Comparison of ENCODE assay signal across 1 cellular context in the genomic region with DNA sequence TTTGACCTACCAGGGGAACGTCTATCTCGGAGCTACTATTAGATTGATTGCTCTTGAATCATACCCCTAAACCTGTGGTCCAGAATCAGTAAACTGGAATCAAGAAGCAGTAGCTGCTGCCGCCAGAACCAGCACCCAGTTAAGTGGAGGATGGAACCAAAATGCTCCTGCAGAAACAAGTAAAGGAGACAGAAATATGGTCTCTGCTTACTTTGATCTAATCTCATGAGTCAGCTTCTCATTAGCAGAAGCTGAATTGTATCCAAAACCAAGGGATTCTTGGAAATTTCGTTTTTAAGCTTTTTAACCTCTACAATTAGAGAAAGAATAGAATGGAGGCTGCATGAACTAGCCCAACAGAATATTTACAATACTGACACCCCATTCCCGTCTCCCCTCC.
TF ChIP-seq lines count a peak whose summit lies in the region.

No MANE protein-coding gene starts in this region.

TF ChIP-seq in GM12878, 131 proteins besides CTCF, POLR2A, EP300 and RAD21:
- no peak for TF ChIP-seq CHD2 (IDR thresholded peaks at IDR 0.05; ENCODE audit: borderline replicate concordance, low read depth, low read length)
- TF ChIP-seq, protein P1, sequence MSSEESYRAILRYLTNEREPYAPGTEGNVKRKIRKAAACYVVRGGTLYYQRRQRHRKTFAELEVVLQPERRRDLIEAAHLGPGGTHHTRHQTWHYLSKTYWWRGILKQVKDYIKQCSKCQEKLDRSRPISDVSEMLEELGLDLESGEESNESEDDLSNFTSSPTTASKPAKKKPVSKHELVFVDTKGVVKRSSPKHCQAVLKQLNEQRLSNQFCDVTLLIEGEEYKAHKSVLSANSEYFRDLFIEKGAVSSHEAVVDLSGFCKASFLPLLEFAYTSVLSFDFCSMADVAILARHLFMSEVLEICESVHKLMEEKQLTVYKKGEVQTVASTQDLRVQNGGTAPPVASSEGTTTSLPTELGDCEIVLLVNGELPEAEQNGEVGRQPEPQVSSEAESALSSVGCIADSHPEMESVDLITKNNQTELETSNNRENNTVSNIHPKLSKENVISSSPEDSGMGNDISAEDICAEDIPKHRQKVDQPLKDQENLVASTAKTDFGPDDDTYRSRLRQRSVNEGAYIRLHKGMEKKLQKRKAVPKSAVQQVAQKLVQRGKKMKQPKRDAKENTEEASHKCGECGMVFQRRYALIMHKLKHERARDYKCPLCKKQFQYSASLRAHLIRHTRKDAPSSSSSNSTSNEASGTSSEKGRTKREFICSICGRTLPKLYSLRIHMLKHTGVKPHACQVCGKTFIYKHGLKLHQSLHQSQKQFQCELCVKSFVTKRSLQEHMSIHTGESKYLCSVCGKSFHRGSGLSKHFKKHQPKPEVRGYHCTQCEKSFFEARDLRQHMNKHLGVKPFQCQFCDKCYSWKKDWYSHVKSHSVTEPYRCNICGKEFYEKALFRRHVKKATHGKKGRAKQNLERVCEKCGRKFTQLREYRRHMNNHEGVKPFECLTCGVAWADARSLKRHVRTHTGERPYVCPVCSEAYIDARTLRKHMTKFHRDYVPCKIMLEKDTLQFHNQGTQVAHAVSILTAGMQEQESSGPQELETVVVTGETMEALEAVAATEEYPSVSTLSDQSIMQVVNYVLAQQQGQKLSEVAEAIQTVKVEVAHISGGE (CRISPR knock-in tag; IDR thresholded peaks at IDR 0.05): no peak
